In genomic region chr5:126947146-126948010, GRCh38 we compare ENCODE assay signal across 1 cellular context.
TF ChIP-seq lines count a peak whose summit lies in the region.

No MANE protein-coding gene starts in this region.

TF ChIP-seq in K562, 482 proteins besides CTCF, POLR2A, EP300 and RAD21 (continued from another document):
- TF ChIP-seq VEZF1 (CRISPR knock-in tag; IDR thresholded peaks at IDR 0.05) (peak; percentile 76), ATF7 (IDR thresholded peaks at IDR 0.05) (no peak), ZZZ3 (IDR thresholded peaks at IDR 0.05) (no peak), CHD4 (IDR thresholded peaks at IDR 0.05; ENCODE audit: insufficient read depth, insufficient replicate concordance, low read depth, low read length, poor library complexity, severe bottlenecking) (no peak), PTTG1 (tag; IDR thresholded peaks at IDR 0.05; ENCODE audit: low read depth) (no peak), ZKSCAN8 (CRISPR knock-in tag; IDR thresholded peaks at IDR 0.05) (no peak), DIDO1 (tag; IDR thresholded peaks at IDR 0.05; ENCODE audit: low read depth) (no peak), ZEB2 (IDR thresholded peaks at IDR 0.05) (no peak), RBM22 (IDR thresholded peaks at IDR 0.05; ENCODE audit: low read depth, low read length, poor library complexity, severe bottlenecking) (no peak), ATF4 (CRISPR knock-in tag; IDR thresholded peaks at IDR 0.05) (no peak), ZNF696 (CRISPR knock-in tag; conservative IDR thresholded peaks at IDR 0.05) (no peak), ZNF197 (CRISPR knock-in tag; IDR thresholded peaks at IDR 0.05; ENCODE audit: low read depth) (no peak), TARDBP (IDR thresholded peaks at IDR 0.05) (no peak), RUNX1 (IDR thresholded peaks at IDR 0.05; ENCODE audit: low read depth) (no peak), NR1H2 (CRISPR knock-in tag; IDR thresholded peaks at IDR 0.05) (no peak), BACH1 (tag; IDR thresholded peaks at IDR 0.05) (no peak), KLF16 (IDR thresholded peaks at IDR 0.05) (no peak), ZNF699 (CRISPR knock-in tag; IDR thresholded peaks at IDR 0.05; ENCODE audit: insufficient replicate concordance) (no peak), ZNF3 (CRISPR knock-in tag; IDR thresholded peaks at IDR 0.05) (no peak), NCOA6 (IDR thresholded peaks at IDR 0.05) (no peak), NELFE (IDR thresholded peaks at IDR 0.05; ENCODE audit: insufficient read depth, insufficient read length) (no peak), STAT5B (CRISPR knock-in tag; IDR thresholded peaks at IDR 0.05) (no peak), MCM3 (IDR thresholded peaks at IDR 0.05) (no peak), ZNF277 (CRISPR knock-in tag; IDR thresholded peaks at IDR 0.05; ENCODE audit: borderline replicate concordance) (no peak), MITF (IDR thresholded peaks at IDR 0.05) (peak; percentile 11; the same call in 1 of the 2 replicates), NONO (IDR thresholded peaks at IDR 0.05; ENCODE audit: low read depth in 2 of 2, low read length in 1 of 2) (no peak), MEF2A (IDR thresholded peaks at IDR 0.05; ENCODE audit: control insufficient read depth, low read depth, low read length) (peak; percentile 69), CREB3L1 (IDR thresholded peaks at IDR 0.05; ENCODE audit: borderline replicate concordance, low read depth) (no peak), THAP7 (CRISPR knock-in tag; IDR thresholded peaks at IDR 0.05) (no peak), RHOXF2B (CRISPR knock-in tag; conservative IDR thresholded peaks at IDR 0.05) (no peak), ZNF79 (CRISPR knock-in tag; IDR thresholded peaks at IDR 0.05; ENCODE audit: low read depth) (no peak), DMBX1 (CRISPR knock-in tag; IDR thresholded peaks at IDR 0.05; ENCODE audit: borderline replicate concordance) (no peak), USF2 (CRISPR knock-in tag; IDR thresholded peaks at IDR 0.05) (peak; percentile 62), HEY1 (CRISPR knock-in tag; IDR thresholded peaks at IDR 0.05; ENCODE audit: borderline replicate concordance) (no peak)
